ENCODE assay signal across 8 cellular contexts in the genomic region with DNA sequence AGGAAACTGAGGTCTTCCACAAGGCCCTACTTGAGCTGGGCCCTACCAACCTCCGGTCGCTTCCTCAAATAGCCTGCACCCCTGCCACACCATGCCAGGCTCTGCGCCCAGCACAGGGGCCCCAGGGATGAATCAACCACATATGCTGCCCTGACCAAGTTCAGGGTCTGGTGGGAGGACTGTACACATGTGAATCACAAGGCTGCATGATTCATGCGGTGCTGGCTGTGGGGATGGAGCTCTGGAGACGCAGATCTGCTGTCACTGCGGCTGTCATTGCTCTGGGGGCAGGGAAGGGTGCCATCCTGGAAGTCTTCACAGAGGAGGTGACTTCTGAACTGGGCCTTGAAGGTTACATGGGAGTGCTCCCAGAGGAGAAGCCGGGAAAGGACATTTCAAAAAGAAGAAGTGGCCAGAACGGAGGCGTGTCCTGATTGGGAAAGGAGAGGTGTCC. TPM values are rescaled to one million over a fixed set of nuclear protein-coding genes. Genes with fewer than 3 reads are reported as not detected.
DNase-seq lines count a peak whose midpoint lies in the region; ATAC-seq and TF ChIP-seq lines count a peak whose summit lies in the region.

No MANE protein-coding gene starts in this region.

- no peaks in the 10 kb centered on the region for H3K27me3 ChIP-seq in skeletal muscle satellite cell (ENCODE audit: control insufficient read depth, insufficient read depth, low read length)
- peaks cover 0 to 36% (median 0%) of the 10 kb centered on the region in 4 donors for H3K27me3 ChIP-seq in esophagus squamous epithelium
- H3K27me3 ChIP-seq in WERI-Rb-1 (ENCODE audit: insufficient read depth, low read depth, severe bottlenecking) = no peaks in the 10 kb centered on the region

- H3K4me3 ChIP-seq in skeletal muscle satellite cell (ENCODE audit: low read length) = no peak overlapping the region
- no peak overlapping the region for H3K4me3 ChIP-seq in esophagus squamous epithelium
- no peak overlapping the region for H3K4me3 ChIP-seq in WERI-Rb-1 (ENCODE audit: low read depth, low read length)

- DNase-seq in GM03348 (ENCODE audit: low spot score) (peak; percentile 91), T1000 (lab: John Stamatoyannopoulos, UW) (peak; percentile 57), chondrocyte (ENCODE audit: low spot score) (no peak), esophagus squamous epithelium (lab: John Stamatoyannopoulos, UW) (no peak), WERI-Rb-1 (no peak), NCI-H128 (lab: John Stamatoyannopoulos, UW; ENCODE audit: unreplicated experiment) (no peak)

- H3K36me3 ChIP-seq in skeletal muscle satellite cell (ENCODE audit: insufficient read depth, low read length) = no peaks in the 10 kb centered on the region
- no peaks in the 10 kb centered on the region for H3K36me3 ChIP-seq in esophagus squamous epithelium
- no peaks in the 10 kb centered on the region for H3K36me3 ChIP-seq in WERI-Rb-1

- peak overlapping the region; percentile 95 for H3K27ac Mint-ChIP-seq in chondrocyte (ENCODE audit: unreplicated experiment)

- H3K4me1 ChIP-seq in skeletal muscle satellite cell (ENCODE audit: control insufficient read depth, insufficient read depth, low read length) = peaks cover 54% of the 10 kb centered on the region
- peaks cover 21 to 57% (median 25%) of the 10 kb centered on the region in 3 donors for H3K4me1 ChIP-seq in esophagus squamous epithelium

- no peak for TF ChIP-seq CTCF in chondrocyte (IDR thresholded peaks at IDR 0.05)
- TF ChIP-seq CTCF in esophagus squamous epithelium (IDR thresholded peaks at IDR 0.05) = no peak
- no peak for TF ChIP-seq CTCF in WERI-Rb-1 (IDR thresholded peaks at IDR 0.05; ENCODE audit: low read depth, low read length)

- no peaks in the 10 kb centered on the region for H3K27me3 Mint-ChIP-seq in chondrocyte (ENCODE audit: low read depth)

- H3K27ac ChIP-seq in esophagus squamous epithelium (peak overlapping the region in 2 of 4 donors; percentile 16 to 49), WERI-Rb-1 (no peak overlapping the region)

- H3K9me3 ChIP-seq in skeletal muscle satellite cell (replicated peaks; ENCODE audit: low read length) (no peaks in the 10 kb centered on the region), esophagus squamous epithelium (no peaks in the 10 kb centered on the region), WERI-Rb-1 (ENCODE audit: severe bottlenecking) (no peaks in the 10 kb centered on the region)

- H3K9me3 Mint-ChIP-seq in chondrocyte (ENCODE audit: low read depth) = no peaks in the 10 kb centered on the region

- 67 to 69% methylated on average over 6 to 9 of the region's 9 CpGs for WGBS in esophagus squamous epithelium, 2 donors

- H3K4me3 Mint-ChIP-seq in chondrocyte (ENCODE audit: unreplicated experiment) = no peak overlapping the region

- H3K36me3 Mint-ChIP-seq in chondrocyte (ENCODE audit: low read depth) = no peaks in the 10 kb centered on the region

- intact Hi-C loops in esophagus squamous epithelium (cut with DNase I) = no loop called here

- peak overlapping the region; percentile 34 for H3K9ac ChIP-seq in skeletal muscle satellite cell (ENCODE audit: low read depth, low read length)

- no peak for TF ChIP-seq POLR2A in esophagus squamous epithelium (IDR thresholded peaks at IDR 0.05)

- peaks cover 57% of the 10 kb centered on the region for H3K4me1 Mint-ChIP-seq in chondrocyte (ENCODE audit: low read depth)

- H3K4me2 ChIP-seq in skeletal muscle satellite cell (ENCODE audit: low read length) = peak overlapping the region; percentile 51

- no peak for ATAC-seq in HG02870 (IDR thresholded peaks at IDR 0.05; ENCODE audit: unreplicated experiment)

RNA-seq across cellular contexts. Expression of gene CYTH4, which starts 21.5 kb away (rescaled TPM):
- total RNA-seq in chondrocyte = not detected in 3 replicates
- total RNA-seq in skeletal muscle satellite cell (2012; rRNA removed) = 0.76 and 1.1 TPM in 2 replicates
- total RNA-seq in esophagus squamous epithelium = 10 to 100 TPM in 1 of 4 donors, 1 to 10 TPM in 3; 1.9 to 10.3 (median 3.4) TPM

RNA-seq across cellular contexts. Expression of gene RAC2, which starts 59.8 kb away (rescaled TPM):
- total RNA-seq in chondrocyte (0.20 TPM in 1 of 3 replicates, not detected in the others), esophagus squamous epithelium (10 to 100 TPM; 17.3 to 27.1 (median 19.6) TPM)
- total RNA-seq in skeletal muscle satellite cell (2012; rRNA removed) = 27.7 and 36.8 TPM in 2 replicates

Comparison
In these comparisons a context has a peak if more than half of its experiments do, and no peak if none do; other contexts are left out.
1. DNase-seq: peak in GM03348 (single experiment) and T1000 (single experiment); none in chondrocyte (single experiment), esophagus squamous epithelium (single experiment), WERI-Rb-1 (single experiment) and NCI-H128 (single experiment).
2. RNA of gene RAC2, which starts 59.8 kb away (total RNA-seq): 17.3 to 27.1 TPM in esophagus squamous epithelium; 0.20 TPM in chondrocyte; every median in the first group is over 10 times any median in the second.